9 cellular contexts compared by ENCODE assay signal in genomic region chr15:96273317-96274086, GRCh38. TPM values are rescaled to one million over a fixed set of nuclear protein-coding genes. Genes with fewer than 3 reads are reported as not detected.
A peak's percentile ranks its signal among the peaks of the same experiment; 100 is the strongest.
DNase-seq lines count a peak whose midpoint lies in the region; FAIRE-seq and TF ChIP-seq lines count a peak whose summit lies in the region.
"Had no signal": no experiment of that assay in that cellular context is flagged by ENCODE, and none has a peak within 500 bp of the region (broad histone marks: within the 10 kb centered on the region; RNA-seq: fewer than 3 reads in every experiment).

No MANE protein-coding gene starts in this region.

- H3K4me1 ChIP-seq in BE2C, result no peaks in the 10 kb centered on the region
- H3K4me1 ChIP-seq in keratinocyte (ENCODE audit: control insufficient read depth, extremely low read depth, insufficient read depth, low read length), result peaks cover 65% of the 10 kb centered on the region
- H3K4me1 ChIP-seq in Peyer's patch, result no peaks in the 10 kb centered on the region
- H3K4me1 ChIP-seq: colonic mucosa had no signal

- no peaks in the 10 kb centered on the region for H3K9me1 ChIP-seq in keratinocyte (ENCODE audit: control insufficient read depth, extremely low read depth, insufficient read depth, low read length)

- H3K27ac ChIP-seq in keratinocyte (ENCODE audit: control insufficient read depth, insufficient read depth, low read length) (peak overlapping the region; percentile 77), Peyer's patch (no peak overlapping the region)
- H3K27ac ChIP-seq: colonic mucosa had no signal

- H3K4me3 ChIP-seq in BE2C (ENCODE audit: low read depth, low read length) (no peak overlapping the region), keratinocyte (ENCODE audit: control insufficient read depth in 2 of 3, extremely low read depth in 1 of 3, insufficient read depth in 2 of 3, low read depth in 1 of 3, low read length in 3 of 3) (peak overlapping the region in 1 of 3 experiments; percentile 52), Peyer's patch (no peak overlapping the region)
- H3K4me3 ChIP-seq: colonic mucosa had no signal

- H3K9me3 ChIP-seq in BE2C (no peaks in the 10 kb centered on the region), keratinocyte (ENCODE audit: control insufficient read depth, low read depth, low read length) (no peaks in the 10 kb centered on the region), Peyer's patch (no peaks in the 10 kb centered on the region)
- H3K9me3 ChIP-seq: colonic mucosa had no signal

- TF ChIP-seq POLR2A in H54 (IDR thresholded peaks at IDR 0.05; ENCODE audit: low read depth, low read length) (no peak), Peyer's patch (IDR thresholded peaks at IDR 0.05) (no peak)

- H3K36me3 ChIP-seq in BE2C (no peaks in the 10 kb centered on the region), keratinocyte (ENCODE audit: control insufficient read depth in 2 of 2, extremely low read depth in 1 of 2, insufficient read depth in 2 of 2, low read length in 2 of 2) (no peaks in the 10 kb centered on the region), Peyer's patch (no peaks in the 10 kb centered on the region)
- H3K36me3 ChIP-seq: colonic mucosa had no signal

- peak overlapping the region; percentile 47 for H2AFZ ChIP-seq in keratinocyte (ENCODE audit: control insufficient read depth, low read length)

- H3K27me3 ChIP-seq in BE2C (peaks cover 11% of the 10 kb centered on the region; the same call in 1 of the 2 replicates), keratinocyte (ENCODE audit: control insufficient read depth, extremely low read depth, insufficient read depth, low read length) (no peaks in the 10 kb centered on the region), Peyer's patch (no peaks in the 10 kb centered on the region)
- H3K27me3 ChIP-seq: colonic mucosa had no signal

- FAIRE-seq in H54 (lab: Jason Lieb, UNC) (peak; percentile 91), keratinocyte (lab: Jason Lieb, UNC) (peak; percentile 99)

- H3K4me2 ChIP-seq in keratinocyte (ENCODE audit: control insufficient read depth, extremely low read depth, insufficient read depth, low read depth, low read length), result peak overlapping the region; percentile 80

- no peak for TF ChIP-seq CTCF in BE2C (IDR thresholded peaks at IDR 0.05; ENCODE audit: low read depth, low read length)
- no peak for TF ChIP-seq CTCF in keratinocyte (optimal IDR thresholded peaks at IDR 0.05 in 1 of 3, IDR thresholded peaks at IDR 0.05 in 1 of 3, conservative IDR thresholded peaks at IDR 0.05 in 1 of 3; ENCODE audit: extremely low read depth in 1 of 3, insufficient read depth in 2 of 3, low read length in 3 of 3)
- TF ChIP-seq CTCF in Peyer's patch (IDR thresholded peaks at IDR 0.05), result no peak

- DNase-seq in BE2C (peak; percentile 27), H54 (ENCODE audit: insufficient read length, low spot score) (peak; percentile 33), T1000 (lab: John Stamatoyannopoulos, UW) (peak; percentile 86), keratinocyte (ENCODE audit: low read depth, low spot score) (peak; percentile 99), NCI-H345 (lab: John Stamatoyannopoulos, UW) (no peak), pons (ENCODE audit: low spot score) (no peak), Peyer's patch (no peak)
- DNase-seq in effector CD4-positive, alpha-beta T cell, result no peak
- DNase-seq: colonic mucosa had no signal

- no peaks in the 10 kb centered on the region for H4K20me1 ChIP-seq in keratinocyte (ENCODE audit: control insufficient read depth, extremely low read depth, insufficient read depth, low read length)

- H3K79me2 ChIP-seq in keratinocyte (ENCODE audit: control insufficient read depth, insufficient read depth, low read length), result no peaks in the 10 kb centered on the region

- H3K9ac ChIP-seq in keratinocyte (ENCODE audit: control insufficient read depth, extremely low read depth, insufficient read depth, low read length), result no peak overlapping the region

- dilution Hi-C loops in keratinocyte (cut with MboI; ENCODE audit: extremely low pct_ligation_motif_present, low sequenced_read_pairs), result no loop called here

RNA-seq across cellular contexts. Expression of gene NR2F2, which starts 57.0 kb away (rescaled TPM):
- 82.4 TPM for polyA plus RNA-seq in BE2C (2012; ENCODE audit: insufficient read depth, insufficient read length, low read depth)
- polyA plus RNA-seq in keratinocyte, result 19.5 to 27.2 TPM (median 20.1 TPM) in 3 replicates
- polyA plus RNA-seq in keratinocyte (2011; ENCODE audit: low read depth), result 9.7 TPM
- polyA plus RNA-seq in keratinocyte (2011; cell fraction: cytosol; rRNA removed), result 26.1 and 26.9 TPM in 2 replicates
- polyA plus RNA-seq in keratinocyte (2011; cell fraction: nucleus; rRNA removed), result 40.5 and 46.0 TPM in 2 replicates
- 17.2 and 43.5 TPM in 2 replicates for polyA plus RNA-seq in keratinocyte (2012; ENCODE audit: low replicate concordance)
- 12.0 to 19.7 TPM (median 19.2 TPM) in 3 replicates for polyA minus RNA-seq in keratinocyte
- 38.4 TPM for polyA minus RNA-seq in keratinocyte (2011; cell fraction: cytosol; rRNA and poly(A)+ RNA removed)
- polyA minus RNA-seq in keratinocyte (2011; cell fraction: nucleus; rRNA and poly(A)+ RNA removed), result 24.0 and 24.7 TPM in 2 replicates
- 10 to 100 TPM in 3 of 4 donors, 1 to 10 TPM in 1; 7.9 to 20.9 (median 15.3) TPM for total RNA-seq in Peyer's patch

Comparison
In these comparisons a context has a peak if more than half of its experiments do, and no peak if none do; other contexts are left out.
1. DNase-seq: peak in BE2C (single experiment), H54 (single experiment), T1000 (single experiment) and keratinocyte (single experiment); none in effector CD4-positive, alpha-beta T cell (single experiment), NCI-H345 (single experiment), pons (single experiment) and Peyer's patch (0 of 3).